In genomic region chr4:128589384-128589957, GRCh38 we compare ENCODE assay signal across 25 cellular contexts.
"Had no signal": no experiment of that assay in that cellular context is flagged by ENCODE, and none has a peak within 500 bp of the region (broad histone marks: within the 10 kb centered on the region; RNA-seq: fewer than 3 reads in every experiment).

No MANE protein-coding gene starts in this region.

- H3K27ac Mint-ChIP-seq: activated naive CD4-positive, alpha-beta T cell treated with anti-CD3 and anti-CD28 coated beads, Interleukin-2, amount 50 U/mL, for 72 hours; activated T-cell treated with anti-CD3 and anti-CD28 coated beads, Interleukin-2, amount 50 U/mL, for 24 hours; activated T-helper 17 cell treated with anti-CD3 and anti-CD28 coated beads, Interleukin-2, amount 50 U/mL, for 72 hours; memory B cell; nephron progenitor cell had no signal

- DNase-seq: activated CD4-positive, alpha-beta T cell treated with anti-CD3 and anti-CD28 coated beads for 1 hour; activated CD4-positive, alpha-beta T cell treated with anti-CD3 and anti-CD28 coated beads, Interleukin-2, amount 50 U/mL, for 1 hour; activated CD8-positive, alpha-beta memory T cell treated with anti-CD3 and anti-CD28 coated beads for 24 hours; activated CD8-positive, alpha-beta memory T cell treated with anti-CD3 and anti-CD28 coated beads, Interleukin-2, amount 50 U/mL, for 4 hours; activated T-cell treated with anti-CD3 and anti-CD28 coated beads, Interleukin-2, amount 50 U/mL, for 24 hours; colonic mucosa; dorsolateral prefrontal cortex; effector memory CD8-positive, alpha-beta T cell; head of caudate nucleus; left cardiac atrium; nephron progenitor cell; nucleus accumbens; stimulated activated CD4-positive, alpha-beta T cell treated with anti-CD3 and anti-CD28 coated beads, Interleukin-4, amount 100 ng/mL, for 24 hours; stimulated activated naive CD4-positive, alpha-beta T cell treated with Interleukin-2 at 50 U/mL for 16 hours; T-helper 2 cell; tibial artery had no signal

- FAIRE-seq: astrocyte, bronchial epithelial cell, endothelial cell of umbilical vein, frontal cortex, islet of Langerhans had no signal

- H3K27ac ChIP-seq: colonic mucosa, dorsolateral prefrontal cortex, tibial artery had no signal

- H3K4me3 ChIP-seq: colonic mucosa, dorsolateral prefrontal cortex, tibial artery had no signal

- H3K4me1 Mint-ChIP-seq: activated T-helper 17 cell treated with anti-CD3 and anti-CD28 coated beads, Interleukin-2, amount 50 U/mL, for 72 hours; memory B cell had no signal

- H3K36me3 ChIP-seq: colonic mucosa, tibial artery, WERI-Rb-1 had no signal

- H3K9me3 Mint-ChIP-seq: effector memory CD8-positive, alpha-beta T cell had no signal

- H3K4me1 ChIP-seq: colonic mucosa, tibial artery had no signal

- ATAC-seq: activated naive CD4-positive, alpha-beta T cell treated with anti-CD3 and anti-CD28 coated beads, Interleukin-2, amount 50 U/mL, for 72 hours; activated T-helper 17 cell treated with anti-CD3 and anti-CD28 coated beads, Interleukin-2, amount 50 U/mL, for 72 hours had no signal

- H3K27me3 Mint-ChIP-seq: activated T-cell treated with anti-CD3 and anti-CD28 coated beads, Interleukin-2, amount 50 U/mL, for 24 hours; effector memory CD8-positive, alpha-beta T cell had no signal

- H3K27me3 ChIP-seq: colonic mucosa, tibial artery had no signal

- H3K9me3 ChIP-seq: colonic mucosa, tibial artery had no signal

- H3K4me3 Mint-ChIP-seq: activated T-cell treated with anti-CD3 and anti-CD28 coated beads, Interleukin-2, amount 50 U/mL, for 24 hours; activated T-helper 17 cell treated with anti-CD3 and anti-CD28 coated beads, Interleukin-2, amount 50 U/mL, for 72 hours; memory B cell; nephron progenitor cell had no signal

- H3K36me3 Mint-ChIP-seq: memory B cell had no signal
